Comparison of ENCODE assay signal across 1 cellular context in genomic region chr3:150681037-150681436, GRCh38.
TF ChIP-seq lines count a peak whose summit lies in the region.

No MANE protein-coding gene starts in this region.

TF ChIP-seq in GM12878, 131 proteins besides CTCF, POLR2A, EP300 and RAD21 (continued from another document and continues in another):
- TF ChIP-seq HCFC1 (IDR thresholded peaks at IDR 0.05; ENCODE audit: low read length) (no peak), TCF12 (IDR thresholded peaks at IDR 0.05; ENCODE audit: low read depth, low read length) (no peak), ZNF592 (IDR thresholded peaks at IDR 0.05) (no peak), RELB (IDR thresholded peaks at IDR 0.05; ENCODE audit: low read depth) (no peak), CUX1 (IDR thresholded peaks at IDR 0.05; ENCODE audit: insufficient replicate concordance, low read depth, low read length) (no peak), USF1 (IDR thresholded peaks at IDR 0.05; ENCODE audit: borderline replicate concordance, extremely low read length, insufficient read depth, low read depth, low read length) (no peak), E4F1 (IDR thresholded peaks at IDR 0.05; ENCODE audit: borderline replicate concordance, partially characterized antibody) (no peak), CHD4 (IDR thresholded peaks at IDR 0.05) (no peak), NRF1 (conservative IDR thresholded peaks at IDR 0.05; ENCODE audit: low read depth, low read length) (no peak), RBBP5 (conservative IDR thresholded peaks at IDR 0.05) (no peak), ASH2L (IDR thresholded peaks at IDR 0.05; ENCODE audit: borderline replicate concordance, low read depth) (no peak), MEF2B (IDR thresholded peaks at IDR 0.05; ENCODE audit: partially characterized antibody, poor library complexity, severe bottlenecking) (no peak), MLLT1 (IDR thresholded peaks at IDR 0.05) (0 out of 2 replicates have a peak, but pooled peaks have one; percentile 16), CEBPB (IDR thresholded peaks at IDR 0.05; ENCODE audit: borderline replicate concordance in 1 of 2, low read depth in 2 of 2, low read length in 2 of 2) (no peak), PKNOX1 (IDR thresholded peaks at IDR 0.05) (peak; percentile 45; the same call in 1 of the 2 replicates), BACH1 (IDR thresholded peaks at IDR 0.05; ENCODE audit: borderline replicate concordance) (no peak), YBX1 (IDR thresholded peaks at IDR 0.05) (no peak), CREB1 (IDR thresholded peaks at IDR 0.05; ENCODE audit: low read depth) (0 out of 2 replicates have a peak, but pooled peaks have one; percentile 27), ZSCAN29 (IDR thresholded peaks at IDR 0.05) (no peak), RAD51 (IDR thresholded peaks at IDR 0.05) (no peak), IKZF2 (IDR thresholded peaks at IDR 0.05) (peak in 1 of 2 experiments; percentile 9; a peak in 1 of 4 replicates), ZBED1 (IDR thresholded peaks at IDR 0.05; ENCODE audit: borderline replicate concordance) (no peak), ESRRA (IDR thresholded peaks at IDR 0.05; ENCODE audit: low read length) (no peak), JUND (IDR thresholded peaks at IDR 0.05; ENCODE audit: low read depth, low read length) (no peak), BRCA1 (IDR thresholded peaks at IDR 0.05; ENCODE audit: low read depth, low read length) (no peak), CBX3 (IDR thresholded peaks at IDR 0.05; ENCODE audit: borderline replicate concordance, low read depth) (no peak), FOXM1 (IDR thresholded peaks at IDR 0.05; ENCODE audit: low read depth, low read length) (0 out of 2 replicates have a peak, but pooled peaks have one; percentile 33), STAT3 (IDR thresholded peaks at IDR 0.05; ENCODE audit: low read depth, low read length) (no peak), RB1 (IDR thresholded peaks at IDR 0.05; ENCODE audit: borderline replicate concordance) (no peak), ELK1 (IDR thresholded peaks at IDR 0.05; ENCODE audit: low read depth, low read length) (no peak), PAX5 (IDR thresholded peaks at IDR 0.05; ENCODE audit: borderline replicate concordance, low read depth, low read length) (no peak), USF2 (IDR thresholded peaks at IDR 0.05; ENCODE audit: borderline replicate concordance, low read depth, low read length) (no peak), GABPA (IDR thresholded peaks at IDR 0.05; ENCODE audit: low read depth) (no peak), JUNB (IDR thresholded peaks at IDR 0.05) (peak; percentile 15; the same call in 1 of the 2 replicates)
